Comparison of ENCODE assay signal across 18 cellular contexts in genomic region chr22:48322907-48323306, GRCh38.
"Had no signal": no experiment of that assay in that cellular context is flagged by ENCODE, and none has a peak within 500 bp of the region (broad histone marks: within the 10 kb centered on the region; RNA-seq: fewer than 3 reads in every experiment).

No MANE protein-coding gene starts in this region.

- DNase-seq: KBM-7, NCI-H1048, NCI-H1105, NCI-H1417, NCI-H1436 treated with DMSO at 0.1 percent for 48 hours, NCI-H1694, NCI-H187 treated with DMSO at 0.1 percent for 48 hours, NCI-H2029 treated with DMSO at 0.1 percent for 48 hours, NCI-H2171 treated with DMSO at 0.1 percent for 48 hours, NCI-H2227 treated with DMSO at 0.1 percent for 48 hours, NCI-H524, NCI-H526 treated with DMSO at 0.1 percent for 48 hours, NCI-H748 treated with DMSO at 0.1 percent for 48 hours, SHP77, SK-N-SH, SW 1271, T-cell had no signal

- H3K9ac ChIP-seq: SK-N-SH had no signal

- ATAC-seq: T-cell had no signal

- H3K27ac ChIP-seq: RWPE1 had no signal

- H3K9me3 ChIP-seq: SK-N-SH had no signal

- H3K4me2 ChIP-seq: SK-N-SH had no signal
